ENCODE assay signal across 12 cellular contexts in genomic region chr5:97037819-97038218, GRCh38.
"Had no signal": no experiment of that assay in that cellular context is flagged by ENCODE, and none has a peak within 500 bp of the region (broad histone marks: within the 10 kb centered on the region; RNA-seq: fewer than 3 reads in every experiment).

No MANE protein-coding gene starts in this region.

- H3K4me3 Mint-ChIP-seq: mesothelial cell of epicardium, nephron progenitor cell had no signal

- H3K4me1 Mint-ChIP-seq: mesothelial cell of epicardium had no signal

- H3K27ac Mint-ChIP-seq: mesothelial cell of epicardium, nephron progenitor cell had no signal

- DNase-seq: activated CD4-positive, alpha-beta T cell treated with anti-CD3 and anti-CD28 coated beads, Interleukin-2, amount 50 U/mL, for 4 hours; activated gamma-delta T cell treated with Interleukin-2 at 50 U/mL for 16 hours; activated T-cell treated with anti-CD3 and anti-CD28 coated beads, Interleukin-2, amount 50 U/mL, for 48 hours; erythroblast; head of caudate nucleus; nephron progenitor cell; nucleus accumbens; stimulated activated CD4-positive, alpha-beta T cell treated with anti-CD3 and anti-CD28 coated beads, Interleukin-4, amount 100 ng/mL, for 4 hours; stimulated activated naive CD4-positive, alpha-beta T cell; T-helper 1 cell; T-helper 9 cell had no signal

- H3K9me3 Mint-ChIP-seq: mesothelial cell of epicardium, nephron progenitor cell had no signal
